16 cellular contexts compared by ENCODE assay signal in genomic region chr7:96121752-96122151, GRCh38.
DNase-seq lines count a peak whose midpoint lies in the region; ATAC-seq and TF ChIP-seq lines count a peak whose summit lies in the region.
"Had no signal": no experiment of that assay in that cellular context is flagged by ENCODE, and none has a peak within 500 bp of the region (broad histone marks: within the 10 kb centered on the region; RNA-seq: fewer than 3 reads in every experiment).

No MANE protein-coding gene starts in this region.

- H3K4me2 ChIP-seq in PC-3 (ENCODE audit: low read length), result no peak overlapping the region

- no peaks in the 10 kb centered on the region for H3K4me1 Mint-ChIP-seq in activated CD4-positive, alpha-beta T cell treated with anti-CD3 and anti-CD28 coated beads, Interleukin-2, amount 10 ng/mL, durations not matched to agents 24 days and 14 days
- no peaks in the 10 kb centered on the region for H3K4me1 Mint-ChIP-seq in activated CD4-positive, alpha-beta T cell treated with anti-CD3 and anti-CD28 coated beads, Interleukin-2, amount 10 ng/mL, durations not matched to agents 7 days and 5 days
- no peaks in the 10 kb centered on the region for H3K4me1 Mint-ChIP-seq in memory B cell
- no peaks in the 10 kb centered on the region for H3K4me1 Mint-ChIP-seq in activated T-cell treated with anti-CD3 and anti-CD28 coated beads, Interleukin-2, amount 50 U/mL, for 24 hours (ENCODE audit: low read depth)

- no peaks in the 10 kb centered on the region for H3K27me3 ChIP-seq in PC-3 (ENCODE audit: low read length)
- H3K27me3 ChIP-seq: SJSA1 had no signal

- peak; percentile 28 for DNase-seq in activated CD4-positive, alpha-beta T cell treated with anti-CD3 and anti-CD28 coated beads, Interleukin-2, amount 10 ng/mL, durations not matched to agents 24 days and 14 days
- DNase-seq in activated CD4-positive, alpha-beta T cell treated with anti-CD3 and anti-CD28 coated beads, Interleukin-2, amount 10 ng/mL, durations not matched to agents 7 days and 5 days, result no peak
- DNase-seq in NCI-H748 (lab: John Stamatoyannopoulos, UW; ENCODE audit: unreplicated experiment), result peak; percentile 71
- DNase-seq in memory B cell (ENCODE audit: low spot score in 2 of 2), result no peak
- no peak for DNase-seq in NCI-H345 treated with DMSO at 0.1 percent for 48 hours (lab: John Stamatoyannopoulos, UW; ENCODE audit: unreplicated experiment)
- no peak for DNase-seq in activated T-cell treated with anti-CD3 and anti-CD28 coated beads, Interleukin-2, amount 50 U/mL, for 24 hours
- DNase-seq in PC-3, result no peak
- DNase-seq: DMS79, H7, HFFc6, Kasumi-1, NCI-H1436, NCI-H774 had no signal

- TF ChIP-seq CTCF in PC-3 (conservative IDR thresholded peaks at IDR 0.05; ENCODE audit: low read depth, low read length), result no peak

- no TSS peak for BruUV-seq in PC-3 (replicated peaks; lab: Mats Ljungman, UMichigan)

- no peaks in the 10 kb centered on the region for H3K4me1 ChIP-seq in PC-3 (ENCODE audit: insufficient read depth, low read length)

- intact Hi-C loops in activated CD4-positive, alpha-beta T cell treated with anti-CD3 and anti-CD28 coated beads, Interleukin-2, amount 10 ng/mL, durations not matched to agents 24 days and 14 days (cut with micrococcal nuclease), result no loop called here
- intact Hi-C loops in PC-3 (cut with micrococcal nuclease), result no loop called here

- H3K36me3 Mint-ChIP-seq in activated CD4-positive, alpha-beta T cell treated with anti-CD3 and anti-CD28 coated beads, Interleukin-2, amount 10 ng/mL, durations not matched to agents 24 days and 14 days (ENCODE audit: low read depth), result peaks cover 13% of the 10 kb centered on the region
- no peaks in the 10 kb centered on the region for H3K36me3 Mint-ChIP-seq in activated CD4-positive, alpha-beta T cell treated with anti-CD3 and anti-CD28 coated beads, Interleukin-2, amount 10 ng/mL, durations not matched to agents 7 days and 5 days (ENCODE audit: low read depth)
- H3K36me3 Mint-ChIP-seq in memory B cell, result peaks cover 28% of the 10 kb centered on the region
- H3K36me3 Mint-ChIP-seq in activated T-cell treated with anti-CD3 and anti-CD28 coated beads, Interleukin-2, amount 50 U/mL, for 24 hours (ENCODE audit: low read depth), result peaks cover 31% of the 10 kb centered on the region

- POLR2A ChIA-PET in activated CD4-positive, alpha-beta T cell treated with anti-CD3 and anti-CD28 coated beads, Interleukin-2, amount 10 ng/mL, durations not matched to agents 7 days and 5 days (lab: Charles Lee), result no interaction called here
- POLR2A ChIA-PET in PC-3 (lab: Charles Lee; ENCODE audit: unreplicated experiment), result no interaction called here

- no peak overlapping the region for H3K4me3 ChIP-seq in PC-3 (ENCODE audit: low read length)
- H3K4me3 ChIP-seq: GM12878, SJSA1 had no signal

- no peaks in the 10 kb centered on the region for H3K27me3 Mint-ChIP-seq in activated CD4-positive, alpha-beta T cell treated with anti-CD3 and anti-CD28 coated beads, Interleukin-2, amount 10 ng/mL, durations not matched to agents 24 days and 14 days
- H3K27me3 Mint-ChIP-seq in activated CD4-positive, alpha-beta T cell treated with anti-CD3 and anti-CD28 coated beads, Interleukin-2, amount 10 ng/mL, durations not matched to agents 7 days and 5 days, result no peaks in the 10 kb centered on the region
- no peaks in the 10 kb centered on the region for H3K27me3 Mint-ChIP-seq in memory B cell
- no peaks in the 10 kb centered on the region for H3K27me3 Mint-ChIP-seq in activated T-cell treated with anti-CD3 and anti-CD28 coated beads, Interleukin-2, amount 50 U/mL, for 24 hours

- H3K4me3 Mint-ChIP-seq in activated CD4-positive, alpha-beta T cell treated with anti-CD3 and anti-CD28 coated beads, Interleukin-2, amount 10 ng/mL, durations not matched to agents 24 days and 14 days, result no peak overlapping the region
- no peak overlapping the region for H3K4me3 Mint-ChIP-seq in activated CD4-positive, alpha-beta T cell treated with anti-CD3 and anti-CD28 coated beads, Interleukin-2, amount 10 ng/mL, durations not matched to agents 7 days and 5 days
- no peak overlapping the region for H3K4me3 Mint-ChIP-seq in memory B cell
- H3K4me3 Mint-ChIP-seq in activated T-cell treated with anti-CD3 and anti-CD28 coated beads, Interleukin-2, amount 50 U/mL, for 24 hours, result no peak overlapping the region
- H3K4me3 Mint-ChIP-seq: HFFc6 had no signal

- H3K27ac ChIP-seq in PC-3 (ENCODE audit: low read length), result no peak overlapping the region
- H3K27ac ChIP-seq: C4-2B, SJSA1 had no signal

- no peaks in the 10 kb centered on the region for H3K9me3 Mint-ChIP-seq in activated CD4-positive, alpha-beta T cell treated with anti-CD3 and anti-CD28 coated beads, Interleukin-2, amount 10 ng/mL, durations not matched to agents 24 days and 14 days
- H3K9me3 Mint-ChIP-seq in activated CD4-positive, alpha-beta T cell treated with anti-CD3 and anti-CD28 coated beads, Interleukin-2, amount 10 ng/mL, durations not matched to agents 7 days and 5 days, result no peaks in the 10 kb centered on the region
- H3K9me3 Mint-ChIP-seq in memory B cell, result no peaks in the 10 kb centered on the region
- H3K9me3 Mint-ChIP-seq in activated T-cell treated with anti-CD3 and anti-CD28 coated beads, Interleukin-2, amount 50 U/mL, for 24 hours, result no peaks in the 10 kb centered on the region
- H3K9me3 Mint-ChIP-seq: HFFc6 had no signal

- no peaks in the 10 kb centered on the region for H3K79me2 ChIP-seq in PC-3 (ENCODE audit: low read length)

- CTCF ChIA-PET in activated CD4-positive, alpha-beta T cell treated with anti-CD3 and anti-CD28 coated beads, Interleukin-2, amount 10 ng/mL, durations not matched to agents 7 days and 5 days (lab: Charles Lee), result no interaction called here
- CTCF ChIA-PET in PC-3 (lab: Charles Lee), result no interaction called here

- H4K20me1 ChIP-seq in PC-3 (ENCODE audit: low read length), result no peaks in the 10 kb centered on the region

- H3K9me2 ChIP-seq in PC-3 (replicated peaks; ENCODE audit: low read length), result no peaks in the 10 kb centered on the region

- H3K27ac Mint-ChIP-seq in activated CD4-positive, alpha-beta T cell treated with anti-CD3 and anti-CD28 coated beads, Interleukin-2, amount 10 ng/mL, durations not matched to agents 24 days and 14 days, result no peak overlapping the region
- H3K27ac Mint-ChIP-seq in activated CD4-positive, alpha-beta T cell treated with anti-CD3 and anti-CD28 coated beads, Interleukin-2, amount 10 ng/mL, durations not matched to agents 7 days and 5 days, result no peak overlapping the region
- peak overlapping the region; percentile 28 for H3K27ac Mint-ChIP-seq in memory B cell
- no peak overlapping the region for H3K27ac Mint-ChIP-seq in activated T-cell treated with anti-CD3 and anti-CD28 coated beads, Interleukin-2, amount 50 U/mL, for 24 hours
- H3K27ac Mint-ChIP-seq: HFFc6 had no signal

- ATAC-seq in memory B cell (ENCODE audit: low read depth) (no peak), PC-3 (no peak)
- ATAC-seq: GM12878 had no signal

- H3K9me3 ChIP-seq in PC-3 (ENCODE audit: low read length), result no peaks in the 10 kb centered on the region
- H3K9me3 ChIP-seq: SJSA1 had no signal

- H3K9ac ChIP-seq in PC-3 (ENCODE audit: low read length), result no peak overlapping the region

- H2AFZ ChIP-seq in PC-3 (ENCODE audit: low read length), result no peak overlapping the region

- H3F3A ChIP-seq in PC-3 (ENCODE audit: low read length, unreplicated experiment), result no peaks in the 10 kb centered on the region

- 0 out of 2 replicates have a peak, but pooled peaks cover 3% of the 10 kb centered on the region for H3K36me3 ChIP-seq in PC-3 (ENCODE audit: low read depth, low read length)

Comparison
In these comparisons a context has a peak if more than half of its experiments do, and no peak if none do; other contexts are left out.
1. DNase-seq: peak in activated CD4-positive, alpha-beta T cell treated with anti-CD3 and anti-CD28 coated beads, Interleukin-2, amount 10 ng/mL, durations not matched to agents 24 days and 14 days (single experiment) and NCI-H748 (single experiment); none in activated CD4-positive, alpha-beta T cell treated with anti-CD3 and anti-CD28 coated beads, Interleukin-2, amount 10 ng/mL, durations not matched to agents 7 days and 5 days (single experiment), memory B cell (0 of 2), NCI-H345 treated with DMSO at 0.1 percent for 48 hours (single experiment), activated T-cell treated with anti-CD3 and anti-CD28 coated beads, Interleukin-2, amount 50 U/mL, for 24 hours (single experiment) and PC-3 (single experiment).